Comparison of ENCODE assay signal across 24 cellular contexts in genomic region chr22:42275176-42275575, GRCh38. TPM values are rescaled to one million over a fixed set of nuclear protein-coding genes. Genes with fewer than 3 reads are reported as not detected.
DNase-seq lines count a peak whose midpoint lies in the region; TF ChIP-seq lines count a peak whose summit lies in the region.
"Had no signal": no experiment of that assay in that cellular context is flagged by ENCODE, and none has a peak within 500 bp of the region (broad histone marks: within the 10 kb centered on the region; RNA-seq: fewer than 3 reads in every experiment).

No MANE protein-coding gene starts in this region.

- no peaks in the 10 kb centered on the region for H3K9me3 Mint-ChIP-seq in activated T-cell treated with anti-CD3 and anti-CD28 coated beads, Interleukin-2, amount 50 U/mL, for 24 hours
- H3K9me3 Mint-ChIP-seq: CD8-positive, alpha-beta T cell had no signal

- H3K27me3 Mint-ChIP-seq in activated T-cell treated with anti-CD3 and anti-CD28 coated beads, Interleukin-2, amount 50 U/mL, for 24 hours: no peaks in the 10 kb centered on the region

- CTCF ChIA-PET in RWPE1 (lab: Yijun Ruan, JAX): no interaction called here

- no peak overlapping the region for H3K27ac Mint-ChIP-seq in activated T-cell treated with anti-CD3 and anti-CD28 coated beads, Interleukin-2, amount 50 U/mL, for 24 hours
- H3K27ac Mint-ChIP-seq: B cell; CD8-positive, alpha-beta T cell had no signal

- H3K4me1 Mint-ChIP-seq in activated T-cell treated with anti-CD3 and anti-CD28 coated beads, Interleukin-2, amount 50 U/mL, for 24 hours (ENCODE audit: low read depth): peaks cover 5% of the 10 kb centered on the region

- DNase-seq in RWPE1 (ENCODE audit: low spot score): no peak
- DNase-seq in posterior vena cava (ENCODE audit: low spot score): peak; percentile 58
- DNase-seq in activated CD4-positive, alpha-beta T cell treated with anti-CD3 and anti-CD28 coated beads for 1 hour: no peak
- DNase-seq in activated CD4-positive, alpha-beta T cell treated with anti-CD3 and anti-CD28 coated beads for 48 hours: no peak
- DNase-seq in activated T-cell treated with anti-CD3 and anti-CD28 coated beads, Interleukin-2, amount 50 U/mL, for 24 hours: no peak
- no peak for DNase-seq in amygdala (lab: John Stamatoyannopoulos, UW)
- DNase-seq: Caco-2; CD8-positive, alpha-beta T cell; DMS79; EL; GF-D8; IMR-90; MM.1S; NCI-H2029; NCI-H446; NCI-H526; NCI-H82; NK-92 treated with Interleukin-12 subunit alpha and Interleukin-12 subunit beta, amount 100 ng/mL, for 24 hours; PC-3; SJCRH30 had no signal

- no peak overlapping the region for H3K4me3 Mint-ChIP-seq in activated T-cell treated with anti-CD3 and anti-CD28 coated beads, Interleukin-2, amount 50 U/mL, for 24 hours
- H3K4me3 Mint-ChIP-seq: B cell; CD8-positive, alpha-beta T cell had no signal

- no peaks in the 10 kb centered on the region for H3K9me3 ChIP-seq in iPS-15b (ENCODE audit: control insufficient read depth, insufficient read depth, low read length)
- H3K9me3 ChIP-seq: Caco-2, SJCRH30 had no signal

- peaks cover 16% of the 10 kb centered on the region for H3K36me3 Mint-ChIP-seq in activated T-cell treated with anti-CD3 and anti-CD28 coated beads, Interleukin-2, amount 50 U/mL, for 24 hours (ENCODE audit: low read depth)

- H3K27me3 ChIP-seq in iPS-15b (ENCODE audit: control insufficient read depth, insufficient read depth, low read length): peaks cover 8% of the 10 kb centered on the region
- H3K27me3 ChIP-seq: SJCRH30 had no signal

- POLR2A ChIA-PET in RWPE1 (lab: Yijun Ruan, JAX; ENCODE audit: low non-redundant PET): no interaction called here

- peaks cover 22% of the 10 kb centered on the region for H3K4me1 ChIP-seq in iPS-15b (ENCODE audit: control insufficient read depth, insufficient read depth, low read length)
- H3K4me1 ChIP-seq: SJCRH30 had no signal

- no peaks in the 10 kb centered on the region for H3K36me3 ChIP-seq in iPS-15b (ENCODE audit: control insufficient read depth, insufficient read depth, low read length)
- H3K36me3 ChIP-seq: SJCRH30 had no signal

- no peak overlapping the region for H3K4me3 ChIP-seq in iPS-15b (ENCODE audit: low read depth, low read length)
- H3K4me3 ChIP-seq: SJCRH30 had no signal

- TF ChIP-seq CTCF in RWPE1 (conservative IDR thresholded peaks at IDR 0.05; ENCODE audit: low read depth): no peak

- peak overlapping the region; percentile 56 for H3K27ac ChIP-seq in RWPE1
- H3K27ac ChIP-seq: C4-2B, KMS-11, SJCRH30 had no signal

- intact Hi-C loops in posterior vena cava (cut with DNase I): loop anchor here in 1 of 2 donors (10.0 kb wide), 1 partner anchor 60 kb away; no protein-coding TSS in a partner anchor

- peak overlapping the region; percentile 8 for H3K9ac ChIP-seq in iPS-15b (ENCODE audit: low read depth, low read length)
- H3K9ac ChIP-seq: KMS-11 had no signal

RNA-seq across cellular contexts. Expression of gene TCF20, which starts 4.7 kb away (rescaled TPM):
- total RNA-seq in posterior vena cava: 10 to 100 TPM; 26.9 to 27.2 TPM
